In genomic region chr9:126298319-126298801, GRCh38 we compare ENCODE assay signal across 17 cellular contexts. TPM values are rescaled to one million over a fixed set of nuclear protein-coding genes. Genes with fewer than 3 reads are reported as not detected.
DNase-seq lines count a peak whose midpoint lies in the region; ATAC-seq lines count a peak whose summit lies in the region.
"Had no signal": no experiment of that assay in that cellular context is flagged by ENCODE, and none has a peak within 500 bp of the region (broad histone marks: within the 10 kb centered on the region; RNA-seq: fewer than 3 reads in every experiment).

No MANE protein-coding gene starts in this region.

- H3K27ac ChIP-seq in layer of hippocampus (ENCODE audit: low read depth, low read length), result peak overlapping the region; percentile 96
- H3K27ac ChIP-seq: parathyroid adenoma, vagina had no signal

- peak; percentile 42 for DNase-seq in DMS153 treated with DMSO at 0.1 percent for 48 hours (lab: John Stamatoyannopoulos, UW; ENCODE audit: unreplicated experiment)
- DNase-seq in SK-N-DZ (ENCODE audit: low spot score), result peak; percentile 32
- DNase-seq in pons (ENCODE audit: low spot score), result peak; percentile 92
- DNase-seq in cerebellum (ENCODE audit: low spot score), result no peak
- no peak for DNase-seq in iPS-NIHi7 (ENCODE audit: extremely low spot score)
- DNase-seq in NOMO-1 treated with DMSO at 0.1 percent for 48 hours (lab: John Stamatoyannopoulos, UW; ENCODE audit: unreplicated experiment), result no peak
- DNase-seq: activated CD4-positive, alpha-beta T cell treated with anti-CD3 and anti-CD28 coated beads for 1 hour; Caco-2; effector memory CD8-positive, alpha-beta T cell; NCI-H1048; NCI-H345; NK-92 treated with Interleukin-12 subunit alpha and Interleukin-12 subunit beta, amount 100 ng/mL, for 24 hours; stimulated activated naive CD8-positive, alpha-beta T cell treated with anti-CD3 and anti-CD28 coated beads, Interleukin-15, amount 100 ng/mL, for 72 hours had no signal

- peaks cover 2% of the 10 kb centered on the region for H3K27me3 ChIP-seq in layer of hippocampus (ENCODE audit: control insufficient read depth, insufficient read depth, low read length)
- H3K27me3 ChIP-seq: vagina had no signal

- no peak for ATAC-seq in HG03108 (IDR thresholded peaks at IDR 0.05; ENCODE audit: unreplicated experiment)
- ATAC-seq: effector memory CD8-positive, alpha-beta T cell; stimulated activated naive CD8-positive, alpha-beta T cell treated with anti-CD3 and anti-CD28 coated beads, Interleukin-15, amount 100 ng/mL, for 72 hours had no signal

RNA-seq across cellular contexts. Expression of gene MVB12B, which starts 28.3 kb away (rescaled TPM):
- 27.9 and 35.7 TPM in 2 replicates for polyA plus RNA-seq in SK-N-DZ (2014; cell fraction: cytosol; rRNA removed)
- 10.9 and 12.2 TPM in 2 replicates for polyA plus RNA-seq in SK-N-DZ (2014; cell fraction: nucleus; rRNA removed)
- 41.7 TPM for total RNA-seq in cerebellum

Comparison
In these comparisons a context has a peak if more than half of its experiments do, and no peak if none do; other contexts are left out.
1. DNase-seq: peak in DMS153 treated with DMSO at 0.1 percent for 48 hours (single experiment), SK-N-DZ (single experiment) and pons (single experiment); none in cerebellum (single experiment), iPS-NIHi7 (single experiment) and NOMO-1 treated with DMSO at 0.1 percent for 48 hours (single experiment).